ENCODE assay signal across 20 cellular contexts in genomic region chr5:34842554-34842953, GRCh38. TPM values are rescaled to one million over a fixed set of nuclear protein-coding genes. Genes with fewer than 3 reads are reported as not detected.
DNase-seq lines count a peak whose midpoint lies in the region; ATAC-seq and TF ChIP-seq lines count a peak whose summit lies in the region.
"Had no signal": no experiment of that assay in that cellular context is flagged by ENCODE, and none has a peak within 500 bp of the region (broad histone marks: within the 10 kb centered on the region; RNA-seq: fewer than 3 reads in every experiment).

No MANE protein-coding gene starts in this region.

- H2AK5ac ChIP-seq in mesendoderm (ENCODE audit: low read length), result no peak overlapping the region

- H3K36me3 ChIP-seq in mesendoderm (ENCODE audit: control insufficient read depth, insufficient read depth, low read length) (no peaks in the 10 kb centered on the region), brain microvascular endothelial cell (replicated peaks) (no peaks in the 10 kb centered on the region)
- H3K36me3 ChIP-seq: BLaER1 had no signal

- POLR2A ChIA-PET in MCF 10A (lab: Yijun Ruan, JAX), result no interaction called here

- H3K79me1 ChIP-seq in mesendoderm (ENCODE audit: low read length), result no peaks in the 10 kb centered on the region

- no peak overlapping the region for H2BK15ac ChIP-seq in mesendoderm (replicated peaks; ENCODE audit: low read depth)

- H3K27me3 Mint-ChIP-seq in MCF 10A (ENCODE audit: insufficient read depth, unreplicated experiment), result no peaks in the 10 kb centered on the region

- H3K27ac ChIP-seq in mesendoderm (ENCODE audit: low read depth, low read length), result no peak overlapping the region
- no peak overlapping the region for H3K27ac ChIP-seq in brain microvascular endothelial cell
- H3K27ac ChIP-seq: BLaER1 had no signal

- H3K79me2 ChIP-seq in mesendoderm (ENCODE audit: control insufficient read depth, insufficient read depth, low read length), result no peaks in the 10 kb centered on the region

- H4K5ac ChIP-seq in mesendoderm (ENCODE audit: low read length), result no peak overlapping the region

- H3K4me1 Mint-ChIP-seq in MCF 10A (ENCODE audit: insufficient read depth, unreplicated experiment), result peaks cover 11% of the 10 kb centered on the region

- no peak for TF ChIP-seq CTCF in MCF 10A (IDR thresholded peaks at IDR 0.05; ENCODE audit: unreplicated experiment)
- no peak for TF ChIP-seq CTCF in brain microvascular endothelial cell (IDR thresholded peaks at IDR 0.05; ENCODE audit: low read depth, low read length, missing control alignments)

- H3K27me3 ChIP-seq in mesendoderm (ENCODE audit: insufficient read depth, low read length, poor library complexity) (no peaks in the 10 kb centered on the region), brain microvascular endothelial cell (replicated peaks) (no peaks in the 10 kb centered on the region)
- H3K27me3 ChIP-seq: BLaER1 had no signal

- no TSS peak for BruUV-seq in MCF 10A (replicated peaks; lab: Mats Ljungman, UMichigan)

- H3K18ac ChIP-seq in mesendoderm (ENCODE audit: low read length), result no peak overlapping the region

- H3K9me3 Mint-ChIP-seq in MCF 10A (ENCODE audit: unreplicated experiment), result no peaks in the 10 kb centered on the region
- H3K9me3 Mint-ChIP-seq: CD8-positive, alpha-beta T cell had no signal

- WGBS in mesendoderm (ENCODE audit: extremely low coverage, insufficient coverage, low lambda C conversion rate), result no CpG with 5 or more reads among the region's 7 CpGs

- DNase-seq in T47D (ENCODE audit: low read depth in 1 of 2, low spot score in 1 of 2) (peak; percentile 20 to 87), MCF 10A (ENCODE audit: unreplicated experiment) (no peak), SK-N-DZ (ENCODE audit: low spot score) (peak; percentile 11), mesendoderm (peak; percentile 24), ureter (ENCODE audit: low spot score) (peak; percentile 53), NCI-H345 (lab: John Stamatoyannopoulos, UW) (no peak), Right ventricle myocardium inferior (ENCODE audit: missing footprints) (no peak), brain microvascular endothelial cell (no peak)
- DNase-seq: 8988T; Calu3; CD8-positive, alpha-beta T cell; DMS 273 treated with DMSO at 0.1 percent for 48 hours; DMS53; DND-41; GDM1; GOT3; H7 had no signal

- H3K4me3 Mint-ChIP-seq in MCF 10A (ENCODE audit: unreplicated experiment), result no peak overlapping the region
- H3K4me3 Mint-ChIP-seq: CD8-positive, alpha-beta T cell had no signal

- no peak overlapping the region for H3K4ac ChIP-seq in mesendoderm (ENCODE audit: low read depth, low read length)

- H3K4me3 ChIP-seq in mesendoderm (ENCODE audit: low read length) (no peak overlapping the region), brain microvascular endothelial cell (ENCODE audit: low read depth, low read length) (no peak overlapping the region)
- H3K4me3 ChIP-seq: BLaER1 had no signal

- intact Hi-C loops in MCF 10A (cut with micrococcal nuclease) (no loop called here), Right ventricle myocardium inferior (cut with DNase I) (no loop called here)

- no peak overlapping the region for H3K56ac ChIP-seq in mesendoderm (ENCODE audit: low read length)

- no peaks in the 10 kb centered on the region for H3K4me1 ChIP-seq in mesendoderm (ENCODE audit: control insufficient read depth, low read depth, low read length)

- no peak overlapping the region for H3K23ac ChIP-seq in mesendoderm (ENCODE audit: low read length)

- H3K36me3 Mint-ChIP-seq in MCF 10A (ENCODE audit: insufficient read depth, unreplicated experiment), result peaks cover 11% of the 10 kb centered on the region

- H4K8ac ChIP-seq in mesendoderm (ENCODE audit: low read depth, low read length), result no peak overlapping the region

- CTCF ChIA-PET in MCF 10A (lab: Yijun Ruan, JAX), result interaction anchor here (0.6 kb wide), 1 partner anchor 44 kb away, joined by 4 read pairs; no protein-coding TSS in a partner anchor

- H3K4me2 ChIP-seq in mesendoderm (ENCODE audit: low read length), result no peak overlapping the region
- H3K4me2 ChIP-seq: BLaER1 had no signal

- no peak overlapping the region for H3K27ac Mint-ChIP-seq in MCF 10A (ENCODE audit: low read depth, unreplicated experiment)
- H3K27ac Mint-ChIP-seq: CD8-positive, alpha-beta T cell had no signal

- no peak overlapping the region for H3K9ac ChIP-seq in mesendoderm (ENCODE audit: low read length)
- H3K9ac ChIP-seq: BLaER1 had no signal

- ATAC-seq in Right ventricle myocardium inferior, result no peak
- ATAC-seq: CD8-positive, alpha-beta T cell; HCT116 had no signal

- H2BK5ac ChIP-seq in mesendoderm (ENCODE audit: low read length), result no peak overlapping the region

- in situ Hi-C loops in T47D (cut with HindIII; ENCODE audit: low pct_unique_long_range_greater_than_20kb, low sequenced_read_pairs) (no loop called here), brain microvascular endothelial cell (cut with HindIII; ENCODE audit: low pct_ligation_motif_present, low sequenced_read_pairs) (no loop called here)

- H2BK120ac ChIP-seq in mesendoderm (ENCODE audit: low read depth, low read length), result no peak overlapping the region

RNA-seq across cellular contexts. Expression of gene TTC23L, which starts 3.6 kb away (rescaled TPM):
- 0.14 and 0.69 TPM in 2 replicates for total RNA-seq in MCF 10A (2022)
- polyA plus RNA-seq in SK-N-DZ (2014; cell fraction: cytosol; rRNA removed), result 0.07 and 0.13 TPM in 2 replicates
- polyA plus RNA-seq in SK-N-DZ (2014; cell fraction: nucleus; rRNA removed), result 0.32 and 0.90 TPM in 2 replicates
- 0.91 TPM for polyA plus RNA-seq in mesendoderm (2013, experiment 1 of 2)
- 0.32 TPM for polyA plus RNA-seq in mesendoderm (2013, experiment 2 of 2)
- 2.8 TPM for total RNA-seq in ureter
- not detected for total RNA-seq in Right ventricle myocardium inferior
- total RNA-seq: CD8-positive, alpha-beta T cell; HT-29 had no signal

Comparison
In these comparisons a context has a peak if more than half of its experiments do, and no peak if none do; other contexts are left out.
1. DNase-seq: peak in T47D (2 of 2), SK-N-DZ (single experiment), mesendoderm (single experiment) and ureter (single experiment); none in MCF 10A (single experiment), NCI-H345 (single experiment), Right ventricle myocardium inferior (single experiment) and brain microvascular endothelial cell (single experiment).